In the genomic region with DNA sequence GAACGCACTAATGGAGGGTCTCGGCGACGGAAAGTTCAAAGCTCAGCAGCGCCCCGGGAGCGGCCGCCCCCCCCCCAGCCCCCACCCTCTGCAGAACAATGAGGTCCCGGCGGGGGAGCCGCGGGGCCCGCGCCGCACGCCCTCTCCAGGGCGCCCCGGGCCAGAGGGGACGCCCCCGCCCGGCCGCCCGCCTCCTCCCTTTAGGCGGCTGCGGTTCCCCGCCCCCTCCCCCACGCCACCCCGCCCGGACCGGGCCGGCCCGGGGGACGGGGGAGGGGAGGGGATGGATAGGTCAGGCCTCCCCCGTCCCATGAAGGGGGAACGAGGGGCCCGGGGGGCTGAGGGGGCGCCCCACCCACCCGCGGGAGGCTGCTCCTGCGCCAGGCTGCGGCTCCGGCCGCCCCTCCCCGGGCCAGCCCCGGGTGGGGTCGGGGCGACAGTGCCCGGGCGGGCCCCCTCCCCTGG, we compare ENCODE assay signal across 1 cellular context.
A peak's percentile ranks its signal among the peaks of the same experiment; 100 is the strongest.
TF ChIP-seq lines count a peak whose summit lies in the region.

No MANE protein-coding gene starts in this region.

TF ChIP-seq in HepG2, 621 proteins besides CTCF, POLR2A, EP300 and RAD21 (continued from another document):
- TF ChIP-seq, protein P1, sequence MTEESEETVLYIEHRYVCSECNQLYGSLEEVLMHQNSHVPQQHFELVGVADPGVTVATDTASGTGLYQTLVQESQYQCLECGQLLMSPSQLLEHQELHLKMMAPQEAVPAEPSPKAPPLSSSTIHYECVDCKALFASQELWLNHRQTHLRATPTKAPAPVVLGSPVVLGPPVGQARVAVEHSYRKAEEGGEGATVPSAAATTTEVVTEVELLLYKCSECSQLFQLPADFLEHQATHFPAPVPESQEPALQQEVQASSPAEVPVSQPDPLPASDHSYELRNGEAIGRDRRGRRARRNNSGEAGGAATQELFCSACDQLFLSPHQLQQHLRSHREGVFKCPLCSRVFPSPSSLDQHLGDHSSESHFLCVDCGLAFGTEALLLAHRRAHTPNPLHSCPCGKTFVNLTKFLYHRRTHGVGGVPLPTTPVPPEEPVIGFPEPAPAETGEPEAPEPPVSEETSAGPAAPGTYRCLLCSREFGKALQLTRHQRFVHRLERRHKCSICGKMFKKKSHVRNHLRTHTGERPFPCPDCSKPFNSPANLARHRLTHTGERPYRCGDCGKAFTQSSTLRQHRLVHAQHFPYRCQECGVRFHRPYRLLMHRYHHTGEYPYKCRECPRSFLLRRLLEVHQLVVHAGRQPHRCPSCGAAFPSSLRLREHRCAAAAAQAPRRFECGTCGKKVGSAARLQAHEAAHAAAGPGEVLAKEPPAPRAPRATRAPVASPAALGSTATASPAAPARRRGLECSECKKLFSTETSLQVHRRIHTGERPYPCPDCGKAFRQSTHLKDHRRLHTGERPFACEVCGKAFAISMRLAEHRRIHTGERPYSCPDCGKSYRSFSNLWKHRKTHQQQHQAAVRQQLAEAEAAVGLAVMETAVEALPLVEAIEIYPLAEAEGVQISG (CRISPR knock-in tag; IDR thresholded peaks at IDR 0.05) = no peak; the same call in 1 of the 2 replicates
- peak; percentile 11; the same call in 1 of the 2 replicates for TF ChIP-seq ZNF746 (CRISPR knock-in tag; IDR thresholded peaks at IDR 0.05)
- TF ChIP-seq ZNF484 (CRISPR knock-in tag; IDR thresholded peaks at IDR 0.05; ENCODE audit: borderline replicate concordance, low read depth) = no peak
- TF ChIP-seq NR2F2 (IDR thresholded peaks at IDR 0.05; ENCODE audit: borderline replicate concordance, low read depth) = peak; percentile 43; the same call in 1 of the 2 replicates
- no peak for TF ChIP-seq PLRG1 (conservative IDR thresholded peaks at IDR 0.05)
- no peak for TF ChIP-seq NR2F1 (CRISPR knock-in tag; IDR thresholded peaks at IDR 0.05)
- TF ChIP-seq, protein P2, sequence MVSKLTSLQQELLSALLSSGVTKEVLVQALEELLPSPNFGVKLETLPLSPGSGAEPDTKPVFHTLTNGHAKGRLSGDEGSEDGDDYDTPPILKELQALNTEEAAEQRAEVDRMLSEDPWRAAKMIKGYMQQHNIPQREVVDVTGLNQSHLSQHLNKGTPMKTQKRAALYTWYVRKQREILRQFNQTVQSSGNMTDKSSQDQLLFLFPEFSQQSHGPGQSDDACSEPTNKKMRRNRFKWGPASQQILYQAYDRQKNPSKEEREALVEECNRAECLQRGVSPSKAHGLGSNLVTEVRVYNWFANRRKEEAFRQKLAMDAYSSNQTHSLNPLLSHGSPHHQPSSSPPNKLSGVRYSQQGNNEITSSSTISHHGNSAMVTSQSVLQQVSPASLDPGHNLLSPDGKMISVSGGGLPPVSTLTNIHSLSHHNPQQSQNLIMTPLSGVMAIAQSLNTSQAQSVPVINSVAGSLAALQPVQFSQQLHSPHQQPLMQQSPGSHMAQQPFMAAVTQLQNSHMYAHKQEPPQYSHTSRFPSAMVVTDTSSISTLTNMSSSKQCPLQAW (CRISPR knock-in tag; IDR thresholded peaks at IDR 0.05) = no peak
- TF ChIP-seq ZBTB7B (CRISPR knock-in tag; IDR thresholded peaks at IDR 0.05) = 0 out of 2 replicates have a peak, but pooled peaks have one; percentile 10
- 0 out of 2 replicates have a peak, but pooled peaks have one; percentile 11 for TF ChIP-seq KDM3A (CRISPR knock-in tag; IDR thresholded peaks at IDR 0.05; ENCODE audit: low read depth)
- no peak for TF ChIP-seq MXD4 (CRISPR knock-in tag; IDR thresholded peaks at IDR 0.05)
- TF ChIP-seq, protein P3, sequence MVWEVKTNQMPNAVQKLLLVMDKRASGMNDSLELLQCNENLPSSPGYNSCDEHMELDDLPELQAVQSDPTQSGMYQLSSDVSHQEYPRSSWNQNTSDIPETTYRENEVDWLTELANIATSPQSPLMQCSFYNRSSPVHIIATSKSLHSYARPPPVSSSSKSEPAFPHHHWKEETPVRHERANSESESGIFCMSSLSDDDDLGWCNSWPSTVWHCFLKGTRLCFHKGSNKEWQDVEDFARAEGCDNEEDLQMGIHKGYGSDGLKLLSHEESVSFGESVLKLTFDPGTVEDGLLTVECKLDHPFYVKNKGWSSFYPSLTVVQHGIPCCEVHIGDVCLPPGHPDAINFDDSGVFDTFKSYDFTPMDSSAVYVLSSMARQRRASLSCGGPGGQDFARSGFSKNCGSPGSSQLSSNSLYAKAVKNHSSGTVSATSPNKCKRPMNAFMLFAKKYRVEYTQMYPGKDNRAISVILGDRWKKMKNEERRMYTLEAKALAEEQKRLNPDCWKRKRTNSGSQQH (CRISPR knock-in tag; IDR thresholded peaks at IDR 0.05; ENCODE audit: low read depth) = 0 out of 2 replicates have a peak, but pooled peaks have one; percentile 12
- TF ChIP-seq SALL1 (CRISPR knock-in tag; IDR thresholded peaks at IDR 0.05) = peak; percentile 1; the same call in 1 of the 2 replicates
- TF ChIP-seq ARHGAP35 (CRISPR knock-in tag; IDR thresholded peaks at IDR 0.05; ENCODE audit: borderline replicate concordance) = 0 out of 2 replicates have a peak, but pooled peaks have one; percentile 16
- TF ChIP-seq ZNF205 (CRISPR knock-in tag; IDR thresholded peaks at IDR 0.05) = no peak
- TF ChIP-seq ZNF446 (CRISPR knock-in tag; IDR thresholded peaks at IDR 0.05) = 0 out of 2 replicates have a peak, but pooled peaks have one; percentile 12
- TF ChIP-seq ZSCAN29 (CRISPR knock-in tag; conservative IDR thresholded peaks at IDR 0.05) = no peak
- TF ChIP-seq KLF6 (CRISPR knock-in tag; IDR thresholded peaks at IDR 0.05) = no peak
- TF ChIP-seq YEATS4 (CRISPR knock-in tag; IDR thresholded peaks at IDR 0.05; ENCODE audit: borderline replicate concordance) = peak; percentile 33; the same call in 1 of the 2 replicates
